2 cellular contexts compared by ENCODE assay signal in the genomic region with DNA sequence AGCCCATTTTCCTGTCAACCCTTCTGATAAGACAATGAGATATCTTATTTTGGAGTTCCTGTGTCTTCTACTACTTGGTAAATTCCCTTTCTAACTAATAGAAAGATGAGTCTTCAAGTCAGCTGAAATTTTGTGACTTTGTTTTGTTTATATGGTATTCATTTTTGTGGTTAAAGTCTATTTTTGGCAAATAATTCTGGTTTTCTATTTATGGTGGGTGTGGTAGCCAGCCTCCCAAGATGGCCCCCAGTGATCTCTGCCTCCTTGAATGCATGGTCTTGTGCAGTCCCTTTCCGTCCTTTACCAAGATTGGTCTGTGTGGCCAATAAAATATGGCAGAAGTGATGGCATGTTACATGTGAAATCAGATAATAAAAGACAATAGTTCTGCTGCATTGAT.
TF ChIP-seq lines count a peak whose summit lies in the region.

No MANE protein-coding gene starts in this region.

TF ChIP-seq in IMR-90, 13 proteins besides CTCF, POLR2A, EP300 and RAD21:
- TF ChIP-seq MAZ (IDR thresholded peaks at IDR 0.05; ENCODE audit: borderline replicate concordance, low read depth, low read length) (no peak), RFX5 (IDR thresholded peaks at IDR 0.05; ENCODE audit: low read depth, low read length) (no peak), MAFK (IDR thresholded peaks at IDR 0.05; ENCODE audit: low read depth, low read length) (no peak), BHLHE40 (IDR thresholded peaks at IDR 0.05; ENCODE audit: low read depth, low read length) (no peak), NFE2L2 (IDR thresholded peaks at IDR 0.05; ENCODE audit: low read depth, low read length) (no peak), RCOR1 (IDR thresholded peaks at IDR 0.05; ENCODE audit: insufficient replicate concordance, low read length) (no peak), CHD1 (IDR thresholded peaks at IDR 0.05; ENCODE audit: low read depth, low read length) (no peak), FOS (IDR thresholded peaks at IDR 0.05; ENCODE audit: low read depth, low read length) (no peak), CEBPB (IDR thresholded peaks at IDR 0.05; ENCODE audit: low read depth, low read length) (no peak), SMC3 (IDR thresholded peaks at IDR 0.05; ENCODE audit: low read depth, low read length) (no peak), MXI1 (IDR thresholded peaks at IDR 0.05; ENCODE audit: borderline replicate concordance, low read depth, low read length) (no peak)
- TF ChIP-seq, protein P1, sequence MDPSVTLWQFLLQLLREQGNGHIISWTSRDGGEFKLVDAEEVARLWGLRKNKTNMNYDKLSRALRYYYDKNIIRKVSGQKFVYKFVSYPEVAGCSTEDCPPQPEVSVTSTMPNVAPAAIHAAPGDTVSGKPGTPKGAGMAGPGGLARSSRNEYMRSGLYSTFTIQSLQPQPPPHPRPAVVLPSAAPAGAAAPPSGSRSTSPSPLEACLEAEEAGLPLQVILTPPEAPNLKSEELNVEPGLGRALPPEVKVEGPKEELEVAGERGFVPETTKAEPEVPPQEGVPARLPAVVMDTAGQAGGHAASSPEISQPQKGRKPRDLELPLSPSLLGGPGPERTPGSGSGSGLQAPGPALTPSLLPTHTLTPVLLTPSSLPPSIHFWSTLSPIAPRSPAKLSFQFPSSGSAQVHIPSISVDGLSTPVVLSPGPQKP (IDR thresholded peaks at IDR 0.05; ENCODE audit: borderline replicate concordance, low read depth, low read length): no peak
- TF ChIP-seq, protein P2, sequence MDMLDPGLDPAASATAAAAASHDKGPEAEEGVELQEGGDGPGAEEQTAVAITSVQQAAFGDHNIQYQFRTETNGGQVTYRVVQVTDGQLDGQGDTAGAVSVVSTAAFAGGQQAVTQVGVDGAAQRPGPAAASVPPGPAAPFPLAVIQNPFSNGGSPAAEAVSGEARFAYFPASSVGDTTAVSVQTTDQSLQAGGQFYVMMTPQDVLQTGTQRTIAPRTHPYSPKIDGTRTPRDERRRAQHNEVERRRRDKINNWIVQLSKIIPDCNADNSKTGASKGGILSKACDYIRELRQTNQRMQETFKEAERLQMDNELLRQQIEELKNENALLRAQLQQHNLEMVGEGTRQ (IDR thresholded peaks at IDR 0.05; ENCODE audit: low read depth, low read length): no peak

TF ChIP-seq in GM23338, 12 proteins besides CTCF, POLR2A, EP300 and RAD21:
- TF ChIP-seq EZH2phosphoT487 (IDR thresholded peaks at IDR 0.05; ENCODE audit: unreplicated experiment): no peak
- TF ChIP-seq JUNB (IDR thresholded peaks at IDR 0.05; ENCODE audit: unreplicated experiment): no peak
- TF ChIP-seq, protein P3, sequence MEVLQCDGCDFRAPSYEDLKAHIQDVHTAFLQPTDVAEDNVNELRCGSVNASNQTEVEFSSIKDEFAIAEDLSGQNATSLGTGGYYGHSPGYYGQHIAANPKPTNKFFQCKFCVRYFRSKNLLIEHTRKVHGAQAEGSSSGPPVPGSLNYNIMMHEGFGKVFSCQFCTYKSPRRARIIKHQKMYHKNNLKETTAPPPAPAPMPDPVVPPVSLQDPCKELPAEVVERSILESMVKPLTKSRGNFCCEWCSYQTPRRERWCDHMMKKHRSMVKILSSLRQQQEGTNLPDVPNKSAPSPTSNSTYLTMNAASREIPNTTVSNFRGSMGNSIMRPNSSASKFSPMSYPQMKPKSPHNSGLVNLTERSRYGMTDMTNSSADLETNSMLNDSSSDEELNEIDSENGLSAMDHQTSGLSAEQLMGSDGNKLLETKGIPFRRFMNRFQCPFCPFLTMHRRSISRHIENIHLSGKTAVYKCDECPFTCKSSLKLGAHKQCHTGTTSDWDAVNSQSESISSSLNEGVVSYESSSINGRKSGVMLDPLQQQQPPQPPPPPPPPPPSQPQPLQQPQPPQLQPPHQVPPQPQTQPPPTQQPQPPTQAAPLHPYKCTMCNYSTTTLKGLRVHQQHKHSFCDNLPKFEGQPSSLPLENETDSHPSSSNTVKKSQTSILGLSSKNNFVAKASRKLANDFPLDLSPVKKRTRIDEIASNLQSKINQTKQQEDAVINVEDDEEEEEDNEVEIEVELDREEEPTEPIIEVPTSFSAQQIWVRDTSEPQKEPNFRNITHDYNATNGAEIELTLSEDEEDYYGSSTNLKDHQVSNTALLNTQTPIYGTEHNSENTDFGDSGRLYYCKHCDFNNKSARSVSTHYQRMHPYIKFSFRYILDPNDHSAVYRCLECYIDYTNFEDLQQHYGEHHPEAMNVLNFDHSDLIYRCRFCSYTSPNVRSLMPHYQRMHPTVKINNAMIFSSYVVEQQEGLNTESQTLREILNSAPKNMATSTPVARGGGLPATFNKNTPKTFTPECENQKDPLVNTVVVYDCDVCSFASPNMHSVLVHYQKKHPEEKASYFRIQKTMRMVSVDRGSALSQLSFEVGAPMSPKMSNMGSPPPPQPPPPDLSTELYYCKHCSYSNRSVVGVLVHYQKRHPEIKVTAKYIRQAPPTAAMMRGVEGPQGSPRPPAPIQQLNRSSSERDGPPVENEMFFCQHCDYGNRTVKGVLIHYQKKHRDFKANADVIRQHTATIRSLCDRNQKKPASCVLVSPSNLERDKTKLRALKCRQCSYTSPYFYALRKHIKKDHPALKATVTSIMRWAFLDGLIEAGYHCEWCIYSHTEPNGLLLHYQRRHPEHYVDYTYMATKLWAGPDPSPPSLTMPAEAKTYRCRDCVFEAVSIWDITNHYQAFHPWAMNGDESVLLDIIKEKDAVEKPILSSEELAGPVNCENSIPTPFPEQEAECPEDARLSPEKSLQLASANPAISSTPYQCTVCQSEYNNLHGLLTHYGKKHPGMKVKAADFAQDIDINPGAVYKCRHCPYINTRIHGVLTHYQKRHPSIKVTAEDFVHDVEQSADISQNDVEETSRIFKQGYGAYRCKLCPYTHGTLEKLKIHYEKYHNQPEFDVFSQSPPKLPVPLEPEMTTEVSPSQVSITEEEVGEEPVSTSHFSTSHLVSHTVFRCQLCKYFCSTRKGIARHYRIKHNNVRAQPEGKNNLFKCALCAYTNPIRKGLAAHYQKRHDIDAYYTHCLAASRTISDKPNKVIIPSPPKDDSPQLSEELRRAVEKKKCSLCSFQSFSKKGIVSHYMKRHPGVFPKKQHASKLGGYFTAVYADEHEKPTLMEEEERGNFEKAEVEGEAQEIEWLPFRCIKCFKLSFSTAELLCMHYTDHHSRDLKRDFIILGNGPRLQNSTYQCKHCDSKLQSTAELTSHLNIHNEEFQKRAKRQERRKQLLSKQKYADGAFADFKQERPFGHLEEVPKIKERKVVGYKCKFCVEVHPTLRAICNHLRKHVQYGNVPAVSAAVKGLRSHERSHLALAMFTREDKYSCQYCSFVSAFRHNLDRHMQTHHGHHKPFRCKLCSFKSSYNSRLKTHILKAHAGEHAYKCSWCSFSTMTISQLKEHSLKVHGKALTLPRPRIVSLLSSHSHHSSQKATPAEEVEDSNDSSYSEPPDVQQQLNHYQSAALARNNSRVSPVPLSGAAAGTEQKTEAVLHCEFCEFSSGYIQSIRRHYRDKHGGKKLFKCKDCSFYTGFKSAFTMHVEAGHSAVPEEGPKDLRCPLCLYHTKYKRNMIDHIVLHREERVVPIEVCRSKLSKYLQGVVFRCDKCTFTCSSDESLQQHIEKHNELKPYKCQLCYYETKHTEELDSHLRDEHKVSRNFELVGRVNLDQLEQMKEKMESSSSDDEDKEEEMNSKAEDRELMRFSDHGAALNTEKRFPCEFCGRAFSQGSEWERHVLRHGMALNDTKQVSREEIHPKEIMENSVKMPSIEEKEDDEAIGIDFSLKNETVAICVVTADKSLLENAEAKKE (CRISPR knock-in tag; IDR thresholded peaks at IDR 0.05): no peak
- TF ChIP-seq EZH2 (IDR thresholded peaks at IDR 0.05; ENCODE audit: low read depth, unreplicated experiment): no peak
- no peak for TF ChIP-seq NANOG (IDR thresholded peaks at IDR 0.05; ENCODE audit: borderline replicate concordance)
- no peak for TF ChIP-seq ZNF331 (CRISPR knock-in tag; IDR thresholded peaks at IDR 0.05; ENCODE audit: low read depth)
- TF ChIP-seq, protein P4, sequence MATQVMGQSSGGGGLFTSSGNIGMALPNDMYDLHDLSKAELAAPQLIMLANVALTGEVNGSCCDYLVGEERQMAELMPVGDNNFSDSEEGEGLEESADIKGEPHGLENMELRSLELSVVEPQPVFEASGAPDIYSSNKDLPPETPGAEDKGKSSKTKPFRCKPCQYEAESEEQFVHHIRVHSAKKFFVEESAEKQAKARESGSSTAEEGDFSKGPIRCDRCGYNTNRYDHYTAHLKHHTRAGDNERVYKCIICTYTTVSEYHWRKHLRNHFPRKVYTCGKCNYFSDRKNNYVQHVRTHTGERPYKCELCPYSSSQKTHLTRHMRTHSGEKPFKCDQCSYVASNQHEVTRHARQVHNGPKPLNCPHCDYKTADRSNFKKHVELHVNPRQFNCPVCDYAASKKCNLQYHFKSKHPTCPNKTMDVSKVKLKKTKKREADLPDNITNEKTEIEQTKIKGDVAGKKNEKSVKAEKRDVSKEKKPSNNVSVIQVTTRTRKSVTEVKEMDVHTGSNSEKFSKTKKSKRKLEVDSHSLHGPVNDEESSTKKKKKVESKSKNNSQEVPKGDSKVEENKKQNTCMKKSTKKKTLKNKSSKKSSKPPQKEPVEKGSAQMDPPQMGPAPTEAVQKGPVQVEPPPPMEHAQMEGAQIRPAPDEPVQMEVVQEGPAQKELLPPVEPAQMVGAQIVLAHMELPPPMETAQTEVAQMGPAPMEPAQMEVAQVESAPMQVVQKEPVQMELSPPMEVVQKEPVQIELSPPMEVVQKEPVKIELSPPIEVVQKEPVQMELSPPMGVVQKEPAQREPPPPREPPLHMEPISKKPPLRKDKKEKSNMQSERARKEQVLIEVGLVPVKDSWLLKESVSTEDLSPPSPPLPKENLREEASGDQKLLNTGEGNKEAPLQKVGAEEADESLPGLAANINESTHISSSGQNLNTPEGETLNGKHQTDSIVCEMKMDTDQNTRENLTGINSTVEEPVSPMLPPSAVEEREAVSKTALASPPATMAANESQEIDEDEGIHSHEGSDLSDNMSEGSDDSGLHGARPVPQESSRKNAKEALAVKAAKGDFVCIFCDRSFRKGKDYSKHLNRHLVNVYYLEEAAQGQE (IDR thresholded peaks at IDR 0.05; ENCODE audit: unreplicated experiment): no peak
- TF ChIP-seq STAT1 (IDR thresholded peaks at IDR 0.05; ENCODE audit: unreplicated experiment): no peak
- TF ChIP-seq, protein P5, sequence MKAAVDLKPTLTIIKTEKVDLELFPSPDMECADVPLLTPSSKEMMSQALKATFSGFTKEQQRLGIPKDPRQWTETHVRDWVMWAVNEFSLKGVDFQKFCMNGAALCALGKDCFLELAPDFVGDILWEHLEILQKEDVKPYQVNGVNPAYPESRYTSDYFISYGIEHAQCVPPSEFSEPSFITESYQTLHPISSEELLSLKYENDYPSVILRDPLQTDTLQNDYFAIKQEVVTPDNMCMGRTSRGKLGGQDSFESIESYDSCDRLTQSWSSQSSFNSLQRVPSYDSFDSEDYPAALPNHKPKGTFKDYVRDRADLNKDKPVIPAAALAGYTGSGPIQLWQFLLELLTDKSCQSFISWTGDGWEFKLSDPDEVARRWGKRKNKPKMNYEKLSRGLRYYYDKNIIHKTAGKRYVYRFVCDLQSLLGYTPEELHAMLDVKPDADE (IDR thresholded peaks at IDR 0.05): no peak
- TF ChIP-seq ZNF114 (CRISPR knock-in tag; IDR thresholded peaks at IDR 0.05): no peak
